1 cellular context compared by ENCODE assay signal in genomic region chr17:49997773-49998703, GRCh38.
TF ChIP-seq lines count a peak whose summit lies in the region.

No MANE protein-coding gene starts in this region.

TF ChIP-seq in HepG2, 621 proteins besides CTCF, POLR2A, EP300 and RAD21 (continued from another document and continues in another):
- TF ChIP-seq HINFP (CRISPR knock-in tag; IDR thresholded peaks at IDR 0.05; ENCODE audit: low read depth) (0 out of 2 replicates have a peak, but pooled peaks have one; percentile 40), ZXDC (CRISPR knock-in tag; IDR thresholded peaks at IDR 0.05) (peak; percentile 49; the same call in 1 of the 2 replicates), ZKSCAN1 (IDR thresholded peaks at IDR 0.05; ENCODE audit: low read length) (no peak), SOX6 (IDR thresholded peaks at IDR 0.05) (no peak), SOX6 (CRISPR knock-in tag; IDR thresholded peaks at IDR 0.05) (0 out of 2 replicates have a peak, but pooled peaks have one; percentile 13), GABPA (IDR thresholded peaks at IDR 0.05; ENCODE audit: low read depth, low read length) (no peak), GABPA (CRISPR knock-in tag; IDR thresholded peaks at IDR 0.05; ENCODE audit: low read depth) (peak; percentile 78), ZNF740 (CRISPR knock-in tag; IDR thresholded peaks at IDR 0.05) (peak; percentile 28; the same call in 1 of the 2 replicates), ZFP36 (IDR thresholded peaks at IDR 0.05; ENCODE audit: borderline replicate concordance, low read depth, low read length, partially characterized antibody) (peak; percentile 43), ZNF768 (CRISPR knock-in tag; IDR thresholded peaks at IDR 0.05) (0 out of 2 replicates have a peak, but pooled peaks have one; percentile 39), NFE2L1 (CRISPR knock-in tag; IDR thresholded peaks at IDR 0.05; ENCODE audit: borderline replicate concordance) (no peak), ETV5 (CRISPR knock-in tag; IDR thresholded peaks at IDR 0.05; ENCODE audit: borderline replicate concordance) (peak; percentile 44; the same call in 1 of the 2 replicates), FOXK2 (IDR thresholded peaks at IDR 0.05) (no peak), GABPB1 (CRISPR knock-in tag; IDR thresholded peaks at IDR 0.05) (peak; percentile 82), HOXA3 (CRISPR knock-in tag; IDR thresholded peaks at IDR 0.05) (peak; percentile 38), ZSCAN25 (CRISPR knock-in tag; IDR thresholded peaks at IDR 0.05) (peak; percentile 74), ZBTB1 (CRISPR knock-in tag; IDR thresholded peaks at IDR 0.05; ENCODE audit: borderline replicate concordance) (no peak), BCLAF1 (IDR thresholded peaks at IDR 0.05) (no peak), CSRNP1 (CRISPR knock-in tag; IDR thresholded peaks at IDR 0.05) (peak; percentile 57; the same call in 1 of the 2 replicates), CBX2 (IDR thresholded peaks at IDR 0.05; ENCODE audit: low read depth, low read length) (no peak), CBX2 (CRISPR knock-in tag; IDR thresholded peaks at IDR 0.05; ENCODE audit: low read depth) (peak; percentile 65; the same call in 1 of the 2 replicates), ZUFSP (CRISPR knock-in tag; IDR thresholded peaks at IDR 0.05; ENCODE audit: borderline replicate concordance) (no peak), ZNF737 (CRISPR knock-in tag; IDR thresholded peaks at IDR 0.05; ENCODE audit: borderline replicate concordance) (no peak), ZNF510 (CRISPR knock-in tag; IDR thresholded peaks at IDR 0.05; ENCODE audit: low read depth) (0 out of 2 replicates have a peak, but pooled peaks have one; percentile 57), HNF1A (IDR thresholded peaks at IDR 0.05; ENCODE audit: low read depth) (no peak), HNF1A (CRISPR knock-in tag; IDR thresholded peaks at IDR 0.05; ENCODE audit: borderline replicate concordance) (0 out of 2 replicates have a peak, but pooled peaks have one; percentile 30), TBL1XR1 (IDR thresholded peaks at IDR 0.05; ENCODE audit: borderline replicate concordance, low read length, partially characterized antibody) (no peak), FOXA3 (CRISPR knock-in tag; IDR thresholded peaks at IDR 0.05) (no peak), KLF16 (CRISPR knock-in tag; IDR thresholded peaks at IDR 0.05) (0 out of 4 replicates have a peak, but pooled peaks of 1 of the 2 experiments have one; percentile 61), MXD4 (CRISPR knock-in tag; IDR thresholded peaks at IDR 0.05) (0 out of 2 replicates have a peak, but pooled peaks have one; percentile 55), ZNF724P (CRISPR knock-in tag; IDR thresholded peaks at IDR 0.05; ENCODE audit: borderline replicate concordance) (0 out of 2 replicates have a peak, but pooled peaks have one; percentile 51), ZFP90 (CRISPR knock-in tag; IDR thresholded peaks at IDR 0.05; ENCODE audit: borderline replicate concordance) (peak; percentile 51; the same call in 1 of the 2 replicates), MEIS1 (CRISPR knock-in tag; IDR thresholded peaks at IDR 0.05; ENCODE audit: borderline replicate concordance) (0 out of 2 replicates have a peak, but pooled peaks have one; percentile 67)
- TF ChIP-seq, protein P1, sequence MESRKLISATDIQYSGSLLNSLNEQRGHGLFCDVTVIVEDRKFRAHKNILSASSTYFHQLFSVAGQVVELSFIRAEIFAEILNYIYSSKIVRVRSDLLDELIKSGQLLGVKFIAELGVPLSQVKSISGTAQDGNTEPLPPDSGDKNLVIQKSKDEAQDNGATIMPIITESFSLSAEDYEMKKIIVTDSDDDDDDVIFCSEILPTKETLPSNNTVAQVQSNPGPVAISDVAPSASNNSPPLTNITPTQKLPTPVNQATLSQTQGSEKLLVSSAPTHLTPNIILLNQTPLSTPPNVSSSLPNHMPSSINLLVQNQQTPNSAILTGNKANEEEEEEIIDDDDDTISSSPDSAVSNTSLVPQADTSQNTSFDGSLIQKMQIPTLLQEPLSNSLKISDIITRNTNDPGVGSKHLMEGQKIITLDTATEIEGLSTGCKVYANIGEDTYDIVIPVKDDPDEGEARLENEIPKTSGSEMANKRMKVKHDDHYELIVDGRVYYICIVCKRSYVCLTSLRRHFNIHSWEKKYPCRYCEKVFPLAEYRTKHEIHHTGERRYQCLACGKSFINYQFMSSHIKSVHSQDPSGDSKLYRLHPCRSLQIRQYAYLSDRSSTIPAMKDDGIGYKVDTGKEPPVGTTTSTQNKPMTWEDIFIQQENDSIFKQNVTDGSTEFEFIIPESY (CRISPR knock-in tag; IDR thresholded peaks at IDR 0.05): peak; percentile 46
- TF ChIP-seq, protein P2, sequence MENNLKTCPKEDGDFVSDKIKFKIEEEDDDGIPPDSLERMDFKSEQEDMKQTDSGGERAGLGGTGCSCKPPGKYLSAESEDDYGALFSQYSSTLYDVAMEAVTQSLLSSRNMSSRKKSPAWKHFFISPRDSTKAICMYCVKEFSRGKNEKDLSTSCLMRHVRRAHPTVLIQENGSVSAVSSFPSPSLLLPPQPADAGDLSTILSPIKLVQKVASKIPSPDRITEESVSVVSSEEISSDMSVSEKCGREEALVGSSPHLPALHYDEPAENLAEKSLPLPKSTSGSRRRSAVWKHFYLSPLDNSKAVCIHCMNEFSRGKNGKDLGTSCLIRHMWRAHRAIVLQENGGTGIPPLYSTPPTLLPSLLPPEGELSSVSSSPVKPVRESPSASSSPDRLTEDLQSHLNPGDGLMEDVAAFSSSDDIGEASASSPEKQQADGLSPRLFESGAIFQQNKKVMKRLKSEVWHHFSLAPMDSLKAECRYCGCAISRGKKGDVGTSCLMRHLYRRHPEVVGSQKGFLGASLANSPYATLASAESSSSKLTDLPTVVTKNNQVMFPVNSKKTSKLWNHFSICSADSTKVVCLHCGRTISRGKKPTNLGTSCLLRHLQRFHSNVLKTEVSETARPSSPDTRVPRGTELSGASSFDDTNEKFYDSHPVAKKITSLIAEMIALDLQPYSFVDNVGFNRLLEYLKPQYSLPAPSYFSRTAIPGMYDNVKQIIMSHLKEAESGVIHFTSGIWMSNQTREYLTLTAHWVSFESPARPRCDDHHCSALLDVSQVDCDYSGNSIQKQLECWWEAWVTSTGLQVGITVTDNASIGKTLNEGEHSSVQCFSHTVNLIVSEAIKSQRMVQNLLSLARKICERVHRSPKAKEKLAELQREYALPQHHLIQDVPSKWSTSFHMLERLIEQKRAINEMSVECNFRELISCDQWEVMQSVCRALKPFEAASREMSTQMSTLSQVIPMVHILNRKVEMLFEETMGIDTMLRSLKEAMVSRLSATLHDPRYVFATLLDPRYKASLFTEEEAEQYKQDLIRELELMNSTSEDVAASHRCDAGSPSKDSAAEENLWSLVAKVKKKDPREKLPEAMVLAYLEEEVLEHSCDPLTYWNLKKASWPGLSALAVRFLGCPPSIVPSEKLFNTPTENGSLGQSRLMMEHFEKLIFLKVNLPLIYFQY (CRISPR knock-in tag; IDR thresholded peaks at IDR 0.05; ENCODE audit: borderline replicate concordance): peak; percentile 81; the same call in 1 of the 2 replicates
